1 cellular context compared by ENCODE assay signal in the genomic region with DNA sequence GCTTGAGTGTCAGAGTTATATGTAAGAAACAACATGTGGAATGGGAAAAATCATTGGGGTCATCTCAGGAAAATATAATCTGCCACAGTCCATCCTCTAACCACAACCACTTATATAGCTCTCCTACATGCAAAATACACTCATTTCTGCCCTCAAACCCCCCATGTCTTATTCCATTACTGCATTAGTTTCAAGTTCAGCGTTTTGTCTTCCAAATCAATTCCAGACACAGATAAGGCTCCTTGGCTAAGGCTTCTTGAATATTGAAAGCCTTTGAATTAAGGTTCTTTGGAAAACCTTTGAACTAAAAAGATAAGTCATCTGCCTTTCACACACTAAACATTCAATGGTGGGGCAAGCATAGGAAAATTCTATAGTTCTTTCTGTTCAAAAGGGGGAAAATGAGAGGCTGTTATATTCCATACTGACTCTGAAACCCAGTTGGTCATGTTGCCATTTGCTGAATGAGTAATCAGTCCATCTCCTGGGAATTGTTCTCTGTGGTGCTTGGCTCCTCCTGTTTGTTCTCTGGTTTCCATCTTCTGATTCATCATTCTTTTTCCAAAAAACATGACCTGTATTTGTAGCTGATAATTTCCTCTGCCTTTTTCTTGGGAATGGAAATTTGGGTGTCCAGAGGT.
TF ChIP-seq lines count a peak whose summit lies in the region.

No MANE protein-coding gene starts in this region.

TF ChIP-seq in GM23338, 12 proteins besides CTCF, POLR2A, EP300 and RAD21 (continued from another document):
- TF ChIP-seq, protein P1, sequence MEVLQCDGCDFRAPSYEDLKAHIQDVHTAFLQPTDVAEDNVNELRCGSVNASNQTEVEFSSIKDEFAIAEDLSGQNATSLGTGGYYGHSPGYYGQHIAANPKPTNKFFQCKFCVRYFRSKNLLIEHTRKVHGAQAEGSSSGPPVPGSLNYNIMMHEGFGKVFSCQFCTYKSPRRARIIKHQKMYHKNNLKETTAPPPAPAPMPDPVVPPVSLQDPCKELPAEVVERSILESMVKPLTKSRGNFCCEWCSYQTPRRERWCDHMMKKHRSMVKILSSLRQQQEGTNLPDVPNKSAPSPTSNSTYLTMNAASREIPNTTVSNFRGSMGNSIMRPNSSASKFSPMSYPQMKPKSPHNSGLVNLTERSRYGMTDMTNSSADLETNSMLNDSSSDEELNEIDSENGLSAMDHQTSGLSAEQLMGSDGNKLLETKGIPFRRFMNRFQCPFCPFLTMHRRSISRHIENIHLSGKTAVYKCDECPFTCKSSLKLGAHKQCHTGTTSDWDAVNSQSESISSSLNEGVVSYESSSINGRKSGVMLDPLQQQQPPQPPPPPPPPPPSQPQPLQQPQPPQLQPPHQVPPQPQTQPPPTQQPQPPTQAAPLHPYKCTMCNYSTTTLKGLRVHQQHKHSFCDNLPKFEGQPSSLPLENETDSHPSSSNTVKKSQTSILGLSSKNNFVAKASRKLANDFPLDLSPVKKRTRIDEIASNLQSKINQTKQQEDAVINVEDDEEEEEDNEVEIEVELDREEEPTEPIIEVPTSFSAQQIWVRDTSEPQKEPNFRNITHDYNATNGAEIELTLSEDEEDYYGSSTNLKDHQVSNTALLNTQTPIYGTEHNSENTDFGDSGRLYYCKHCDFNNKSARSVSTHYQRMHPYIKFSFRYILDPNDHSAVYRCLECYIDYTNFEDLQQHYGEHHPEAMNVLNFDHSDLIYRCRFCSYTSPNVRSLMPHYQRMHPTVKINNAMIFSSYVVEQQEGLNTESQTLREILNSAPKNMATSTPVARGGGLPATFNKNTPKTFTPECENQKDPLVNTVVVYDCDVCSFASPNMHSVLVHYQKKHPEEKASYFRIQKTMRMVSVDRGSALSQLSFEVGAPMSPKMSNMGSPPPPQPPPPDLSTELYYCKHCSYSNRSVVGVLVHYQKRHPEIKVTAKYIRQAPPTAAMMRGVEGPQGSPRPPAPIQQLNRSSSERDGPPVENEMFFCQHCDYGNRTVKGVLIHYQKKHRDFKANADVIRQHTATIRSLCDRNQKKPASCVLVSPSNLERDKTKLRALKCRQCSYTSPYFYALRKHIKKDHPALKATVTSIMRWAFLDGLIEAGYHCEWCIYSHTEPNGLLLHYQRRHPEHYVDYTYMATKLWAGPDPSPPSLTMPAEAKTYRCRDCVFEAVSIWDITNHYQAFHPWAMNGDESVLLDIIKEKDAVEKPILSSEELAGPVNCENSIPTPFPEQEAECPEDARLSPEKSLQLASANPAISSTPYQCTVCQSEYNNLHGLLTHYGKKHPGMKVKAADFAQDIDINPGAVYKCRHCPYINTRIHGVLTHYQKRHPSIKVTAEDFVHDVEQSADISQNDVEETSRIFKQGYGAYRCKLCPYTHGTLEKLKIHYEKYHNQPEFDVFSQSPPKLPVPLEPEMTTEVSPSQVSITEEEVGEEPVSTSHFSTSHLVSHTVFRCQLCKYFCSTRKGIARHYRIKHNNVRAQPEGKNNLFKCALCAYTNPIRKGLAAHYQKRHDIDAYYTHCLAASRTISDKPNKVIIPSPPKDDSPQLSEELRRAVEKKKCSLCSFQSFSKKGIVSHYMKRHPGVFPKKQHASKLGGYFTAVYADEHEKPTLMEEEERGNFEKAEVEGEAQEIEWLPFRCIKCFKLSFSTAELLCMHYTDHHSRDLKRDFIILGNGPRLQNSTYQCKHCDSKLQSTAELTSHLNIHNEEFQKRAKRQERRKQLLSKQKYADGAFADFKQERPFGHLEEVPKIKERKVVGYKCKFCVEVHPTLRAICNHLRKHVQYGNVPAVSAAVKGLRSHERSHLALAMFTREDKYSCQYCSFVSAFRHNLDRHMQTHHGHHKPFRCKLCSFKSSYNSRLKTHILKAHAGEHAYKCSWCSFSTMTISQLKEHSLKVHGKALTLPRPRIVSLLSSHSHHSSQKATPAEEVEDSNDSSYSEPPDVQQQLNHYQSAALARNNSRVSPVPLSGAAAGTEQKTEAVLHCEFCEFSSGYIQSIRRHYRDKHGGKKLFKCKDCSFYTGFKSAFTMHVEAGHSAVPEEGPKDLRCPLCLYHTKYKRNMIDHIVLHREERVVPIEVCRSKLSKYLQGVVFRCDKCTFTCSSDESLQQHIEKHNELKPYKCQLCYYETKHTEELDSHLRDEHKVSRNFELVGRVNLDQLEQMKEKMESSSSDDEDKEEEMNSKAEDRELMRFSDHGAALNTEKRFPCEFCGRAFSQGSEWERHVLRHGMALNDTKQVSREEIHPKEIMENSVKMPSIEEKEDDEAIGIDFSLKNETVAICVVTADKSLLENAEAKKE (CRISPR knock-in tag; IDR thresholded peaks at IDR 0.05) = no peak
